ENCODE assay signal across 21 cellular contexts in genomic region chr14:75098209-75098608, GRCh38.
"Had no signal": no experiment of that assay in that cellular context is flagged by ENCODE, and none has a peak within 500 bp of the region (broad histone marks: within the 10 kb centered on the region; RNA-seq: fewer than 3 reads in every experiment).

No MANE protein-coding gene starts in this region.

- H3K4me1 ChIP-seq: left lung, neural progenitor cell, parathyroid adenoma, right atrium auricular region, suprapubic skin, thyroid gland had no signal

- ATAC-seq: effector memory CD8-positive, alpha-beta T cell; left lung; naive thymus-derived CD4-positive, alpha-beta T cell; sciatic nerve; stimulated activated naive CD8-positive, alpha-beta T cell treated with anti-CD3 and anti-CD28 coated beads, Interleukin-15, amount 100 ng/mL, for 72 hours had no signal

- H3K4me3 ChIP-seq: left lung, neural progenitor cell, right atrium auricular region, spleen, suprapubic skin, thyroid gland had no signal

- H3K27ac ChIP-seq: left lung, neural progenitor cell, parathyroid adenoma, right atrium auricular region, spleen, suprapubic skin, thyroid gland had no signal

- H3K4me1 Mint-ChIP-seq: mesothelial cell of epicardium; neural progenitor cell; stimulated activated naive CD8-positive, alpha-beta T cell treated with anti-CD3 and anti-CD28 coated beads, Interleukin-15, amount 100 ng/mL, for 72 hours had no signal

- H3K9me3 ChIP-seq: left lung, right atrium auricular region, spleen, suprapubic skin, thyroid gland had no signal

- H3K27me3 ChIP-seq: left lung, neural progenitor cell, right atrium auricular region, spleen, suprapubic skin, thyroid gland had no signal

- H3K9me3 Mint-ChIP-seq: effector memory CD8-positive, alpha-beta T cell; mesothelial cell of epicardium; naive thymus-derived CD4-positive, alpha-beta T cell; nephron; neural progenitor cell; stimulated activated naive CD8-positive, alpha-beta T cell treated with anti-CD3 and anti-CD28 coated beads, Interleukin-15, amount 100 ng/mL, for 72 hours had no signal

- H3K4me3 Mint-ChIP-seq: effector memory CD8-positive, alpha-beta T cell; mesothelial cell of epicardium; nephron; neural progenitor cell; stimulated activated naive CD8-positive, alpha-beta T cell treated with anti-CD3 and anti-CD28 coated beads, Interleukin-15, amount 100 ng/mL, for 72 hours had no signal

- H3K36me3 ChIP-seq: neural progenitor cell had no signal

- DNase-seq: cortex of kidney; effector memory CD8-positive, alpha-beta T cell; head of caudate nucleus; kidney; left lung; mesenchymal stem cell; naive thymus-derived CD4-positive, alpha-beta T cell; spleen; stimulated activated CD4-positive, alpha-beta T cell treated with anti-CD3 and anti-CD28 coated beads, Interleukin-2, amount 100 ng/mL, for 48 hours; stimulated activated naive CD4-positive, alpha-beta T cell; stimulated activated naive CD8-positive, alpha-beta T cell treated with anti-CD3 and anti-CD28 coated beads, Interleukin-15, amount 100 ng/mL, for 72 hours; thyroid gland; trophoblast cell had no signal

- H3K27ac Mint-ChIP-seq: mesothelial cell of epicardium, neural progenitor cell, progenitor cell of endocrine pancreas had no signal

- H3K27me3 Mint-ChIP-seq: effector memory CD8-positive, alpha-beta T cell; naive thymus-derived CD4-positive, alpha-beta T cell; progenitor cell of endocrine pancreas; stimulated activated naive CD8-positive, alpha-beta T cell treated with anti-CD3 and anti-CD28 coated beads, Interleukin-15, amount 100 ng/mL, for 72 hours had no signal
